Comparison of ENCODE assay signal across 1 cellular context in the genomic region with DNA sequence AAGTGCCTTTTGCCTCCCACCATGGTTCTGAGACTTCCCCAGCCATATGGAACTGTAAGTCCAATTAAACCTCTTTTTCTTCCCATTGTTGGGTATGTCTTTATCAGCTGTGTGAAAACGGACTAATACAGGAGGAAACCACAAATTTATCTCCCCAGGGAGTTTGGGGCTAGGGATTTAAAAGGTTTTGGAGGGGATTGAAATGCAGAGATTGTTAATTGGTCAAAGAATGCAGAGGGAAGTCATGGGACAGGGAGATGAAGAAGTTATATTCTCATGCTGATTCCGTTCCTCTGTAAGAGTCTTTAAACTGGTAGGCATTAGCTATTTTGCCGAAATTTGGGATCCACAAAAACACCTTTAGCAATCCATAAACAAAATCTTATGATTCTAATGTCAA.
TF ChIP-seq lines count a peak whose summit lies in the region.

No MANE protein-coding gene starts in this region.

TF ChIP-seq in H1, 55 proteins besides CTCF, POLR2A, EP300 and RAD21:
- TF ChIP-seq CREB1 (IDR thresholded peaks at IDR 0.05) = no peak
- TF ChIP-seq BACH1 (IDR thresholded peaks at IDR 0.05; ENCODE audit: low read length) = no peak
- TF ChIP-seq TAF7 (optimal IDR thresholded peaks at IDR 0.05; ENCODE audit: borderline replicate concordance, low read depth, low read length) = no peak
- TF ChIP-seq HDAC2 (IDR thresholded peaks at IDR 0.05; ENCODE audit: borderline replicate concordance in 1 of 2, low read depth in 2 of 2, low read length in 2 of 2) = no peak
- no peak for TF ChIP-seq KDM5A (IDR thresholded peaks at IDR 0.05; ENCODE audit: low read length)
- TF ChIP-seq EGR1 (IDR thresholded peaks at IDR 0.05; ENCODE audit: borderline replicate concordance, low read depth, low read length) = no peak
- TF ChIP-seq GTF2F1 (IDR thresholded peaks at IDR 0.05; ENCODE audit: borderline replicate concordance, low read depth, low read length) = no peak
- TF ChIP-seq SP1 (IDR thresholded peaks at IDR 0.05; ENCODE audit: low read depth, low read length) = peak; percentile 47; the same call in 1 of the 2 replicates
- TF ChIP-seq CHD1 (IDR thresholded peaks at IDR 0.05; ENCODE audit: low read depth, low read length) = no peak
- TF ChIP-seq RNF2 (IDR thresholded peaks at IDR 0.05; ENCODE audit: borderline replicate concordance, low read depth, low read length, missing control alignments, poor library complexity, severe bottlenecking) = no peak
- TF ChIP-seq, protein P1, sequence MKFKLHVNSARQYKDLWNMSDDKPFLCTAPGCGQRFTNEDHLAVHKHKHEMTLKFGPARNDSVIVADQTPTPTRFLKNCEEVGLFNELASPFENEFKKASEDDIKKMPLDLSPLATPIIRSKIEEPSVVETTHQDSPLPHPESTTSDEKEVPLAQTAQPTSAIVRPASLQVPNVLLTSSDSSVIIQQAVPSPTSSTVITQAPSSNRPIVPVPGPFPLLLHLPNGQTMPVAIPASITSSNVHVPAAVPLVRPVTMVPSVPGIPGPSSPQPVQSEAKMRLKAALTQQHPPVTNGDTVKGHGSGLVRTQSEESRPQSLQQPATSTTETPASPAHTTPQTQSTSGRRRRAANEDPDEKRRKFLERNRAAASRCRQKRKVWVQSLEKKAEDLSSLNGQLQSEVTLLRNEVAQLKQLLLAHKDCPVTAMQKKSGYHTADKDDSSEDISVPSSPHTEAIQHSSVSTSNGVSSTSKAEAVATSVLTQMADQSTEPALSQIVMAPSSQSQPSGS (IDR thresholded peaks at IDR 0.05; ENCODE audit: low read length) = no peak
- TF ChIP-seq, protein P2, sequence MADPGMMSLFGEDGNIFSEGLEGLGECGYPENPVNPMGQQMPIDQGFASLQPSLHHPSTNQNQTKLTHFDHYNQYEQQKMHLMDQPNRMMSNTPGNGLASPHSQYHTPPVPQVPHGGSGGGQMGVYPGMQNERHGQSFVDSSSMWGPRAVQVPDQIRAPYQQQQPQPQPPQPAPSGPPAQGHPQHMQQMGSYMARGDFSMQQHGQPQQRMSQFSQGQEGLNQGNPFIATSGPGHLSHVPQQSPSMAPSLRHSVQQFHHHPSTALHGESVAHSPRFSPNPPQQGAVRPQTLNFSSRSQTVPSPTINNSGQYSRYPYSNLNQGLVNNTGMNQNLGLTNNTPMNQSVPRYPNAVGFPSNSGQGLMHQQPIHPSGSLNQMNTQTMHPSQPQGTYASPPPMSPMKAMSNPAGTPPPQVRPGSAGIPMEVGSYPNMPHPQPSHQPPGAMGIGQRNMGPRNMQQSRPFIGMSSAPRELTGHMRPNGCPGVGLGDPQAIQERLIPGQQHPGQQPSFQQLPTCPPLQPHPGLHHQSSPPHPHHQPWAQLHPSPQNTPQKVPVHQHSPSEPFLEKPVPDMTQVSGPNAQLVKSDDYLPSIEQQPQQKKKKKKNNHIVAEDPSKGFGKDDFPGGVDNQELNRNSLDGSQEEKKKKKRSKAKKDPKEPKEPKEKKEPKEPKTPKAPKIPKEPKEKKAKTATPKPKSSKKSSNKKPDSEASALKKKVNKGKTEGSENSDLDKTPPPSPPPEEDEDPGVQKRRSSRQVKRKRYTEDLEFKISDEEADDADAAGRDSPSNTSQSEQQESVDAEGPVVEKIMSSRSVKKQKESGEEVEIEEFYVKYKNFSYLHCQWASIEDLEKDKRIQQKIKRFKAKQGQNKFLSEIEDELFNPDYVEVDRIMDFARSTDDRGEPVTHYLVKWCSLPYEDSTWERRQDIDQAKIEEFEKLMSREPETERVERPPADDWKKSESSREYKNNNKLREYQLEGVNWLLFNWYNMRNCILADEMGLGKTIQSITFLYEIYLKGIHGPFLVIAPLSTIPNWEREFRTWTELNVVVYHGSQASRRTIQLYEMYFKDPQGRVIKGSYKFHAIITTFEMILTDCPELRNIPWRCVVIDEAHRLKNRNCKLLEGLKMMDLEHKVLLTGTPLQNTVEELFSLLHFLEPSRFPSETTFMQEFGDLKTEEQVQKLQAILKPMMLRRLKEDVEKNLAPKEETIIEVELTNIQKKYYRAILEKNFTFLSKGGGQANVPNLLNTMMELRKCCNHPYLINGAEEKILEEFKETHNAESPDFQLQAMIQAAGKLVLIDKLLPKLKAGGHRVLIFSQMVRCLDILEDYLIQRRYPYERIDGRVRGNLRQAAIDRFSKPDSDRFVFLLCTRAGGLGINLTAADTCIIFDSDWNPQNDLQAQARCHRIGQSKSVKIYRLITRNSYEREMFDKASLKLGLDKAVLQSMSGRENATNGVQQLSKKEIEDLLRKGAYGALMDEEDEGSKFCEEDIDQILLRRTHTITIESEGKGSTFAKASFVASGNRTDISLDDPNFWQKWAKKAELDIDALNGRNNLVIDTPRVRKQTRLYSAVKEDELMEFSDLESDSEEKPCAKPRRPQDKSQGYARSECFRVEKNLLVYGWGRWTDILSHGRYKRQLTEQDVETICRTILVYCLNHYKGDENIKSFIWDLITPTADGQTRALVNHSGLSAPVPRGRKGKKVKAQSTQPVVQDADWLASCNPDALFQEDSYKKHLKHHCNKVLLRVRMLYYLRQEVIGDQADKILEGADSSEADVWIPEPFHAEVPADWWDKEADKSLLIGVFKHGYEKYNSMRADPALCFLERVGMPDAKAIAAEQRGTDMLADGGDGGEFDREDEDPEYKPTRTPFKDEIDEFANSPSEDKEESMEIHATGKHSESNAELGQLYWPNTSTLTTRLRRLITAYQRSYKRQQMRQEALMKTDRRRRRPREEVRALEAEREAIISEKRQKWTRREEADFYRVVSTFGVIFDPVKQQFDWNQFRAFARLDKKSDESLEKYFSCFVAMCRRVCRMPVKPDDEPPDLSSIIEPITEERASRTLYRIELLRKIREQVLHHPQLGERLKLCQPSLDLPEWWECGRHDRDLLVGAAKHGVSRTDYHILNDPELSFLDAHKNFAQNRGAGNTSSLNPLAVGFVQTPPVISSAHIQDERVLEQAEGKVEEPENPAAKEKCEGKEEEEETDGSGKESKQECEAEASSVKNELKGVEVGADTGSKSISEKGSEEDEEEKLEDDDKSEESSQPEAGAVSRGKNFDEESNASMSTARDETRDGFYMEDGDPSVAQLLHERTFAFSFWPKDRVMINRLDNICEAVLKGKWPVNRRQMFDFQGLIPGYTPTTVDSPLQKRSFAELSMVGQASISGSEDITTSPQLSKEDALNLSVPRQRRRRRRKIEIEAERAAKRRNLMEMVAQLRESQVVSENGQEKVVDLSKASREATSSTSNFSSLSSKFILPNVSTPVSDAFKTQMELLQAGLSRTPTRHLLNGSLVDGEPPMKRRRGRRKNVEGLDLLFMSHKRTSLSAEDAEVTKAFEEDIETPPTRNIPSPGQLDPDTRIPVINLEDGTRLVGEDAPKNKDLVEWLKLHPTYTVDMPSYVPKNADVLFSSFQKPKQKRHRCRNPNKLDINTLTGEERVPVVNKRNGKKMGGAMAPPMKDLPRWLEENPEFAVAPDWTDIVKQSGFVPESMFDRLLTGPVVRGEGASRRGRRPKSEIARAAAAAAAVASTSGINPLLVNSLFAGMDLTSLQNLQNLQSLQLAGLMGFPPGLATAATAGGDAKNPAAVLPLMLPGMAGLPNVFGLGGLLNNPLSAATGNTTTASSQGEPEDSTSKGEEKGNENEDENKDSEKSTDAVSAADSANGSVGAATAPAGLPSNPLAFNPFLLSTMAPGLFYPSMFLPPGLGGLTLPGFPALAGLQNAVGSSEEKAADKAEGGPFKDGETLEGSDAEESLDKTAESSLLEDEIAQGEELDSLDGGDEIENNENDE (IDR thresholded peaks at IDR 0.05; ENCODE audit: insufficient replicate concordance, low read length) = no peak
- TF ChIP-seq TEAD4 (IDR thresholded peaks at IDR 0.05; ENCODE audit: low read depth, low read length) = 0 out of 2 replicates have a peak, but pooled peaks have one; percentile 21
- no peak for TF ChIP-seq POLR2AphosphoS5 (IDR thresholded peaks at IDR 0.05; ENCODE audit: low read depth, low read length)
- TF ChIP-seq CEBPB (IDR thresholded peaks at IDR 0.05; ENCODE audit: low read depth, low read length) = no peak
- TF ChIP-seq TBP (IDR thresholded peaks at IDR 0.05; ENCODE audit: low read depth, low read length) = no peak
- TF ChIP-seq PHF8 (conservative IDR thresholded peaks at IDR 0.05; ENCODE audit: low read depth, low read length) = no peak
- TF ChIP-seq SIRT6 (IDR thresholded peaks at IDR 0.05; ENCODE audit: low read length) = no peak
- 0 out of 2 replicates have a peak, but pooled peaks have one; percentile 68 for TF ChIP-seq POU5F1 (IDR thresholded peaks at IDR 0.05; ENCODE audit: low read depth, low read length)
- peak; percentile 41 for TF ChIP-seq NANOG (IDR thresholded peaks at IDR 0.05; ENCODE audit: insufficient read depth, low read depth, low read length, poor library complexity, severe bottlenecking)
- TF ChIP-seq HDAC6 (IDR thresholded peaks at IDR 0.05; ENCODE audit: low read depth, low read length) = no peak
TF ChIP-seq in H1: peak in this region for 4.
